1 cellular context compared by ENCODE assay signal in the genomic region with DNA sequence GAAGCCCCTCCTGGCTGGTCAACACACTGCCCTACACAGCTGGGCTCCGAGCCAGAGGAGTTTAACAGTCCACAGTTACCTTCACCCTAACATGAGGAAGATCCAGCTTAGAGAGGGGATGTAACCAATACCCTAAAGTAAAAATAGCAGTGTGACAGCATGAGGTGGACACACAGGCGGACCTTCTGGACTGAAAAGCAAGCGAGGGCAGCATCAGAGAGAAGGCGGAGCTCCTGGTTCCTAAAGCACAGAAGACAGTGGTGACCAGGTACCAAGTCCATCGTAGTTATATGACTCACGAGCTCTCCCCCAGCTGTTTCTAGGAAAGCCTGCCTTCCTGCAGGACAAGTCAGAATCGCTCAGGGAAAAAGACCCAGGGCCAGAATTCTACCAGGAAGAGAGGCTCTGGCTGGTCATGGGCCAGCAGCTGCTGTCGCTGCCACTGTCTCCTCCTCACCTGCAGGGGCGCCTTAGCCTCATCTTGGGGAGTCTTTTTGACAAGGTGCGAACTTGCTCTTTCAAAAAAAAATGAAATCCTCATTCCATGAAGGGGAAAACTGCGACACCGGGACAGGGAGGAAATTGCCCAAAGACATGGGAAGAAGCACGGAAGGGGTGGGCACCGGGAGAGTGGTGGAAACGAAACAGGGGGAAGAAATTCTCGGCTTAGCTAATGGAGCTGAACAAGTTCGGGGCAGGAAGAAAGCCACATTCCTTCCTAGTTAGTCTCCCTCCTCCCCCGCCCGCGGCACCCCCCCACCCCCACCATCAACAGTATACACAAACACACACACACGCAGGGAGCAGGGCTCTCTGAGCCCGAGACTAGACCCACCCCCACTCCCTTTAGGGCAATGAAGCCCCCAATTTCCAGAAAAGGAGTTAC.
TF ChIP-seq lines count a peak whose summit lies in the region.

No MANE protein-coding gene starts in this region.

TF ChIP-seq in K562, 482 proteins besides CTCF, POLR2A, EP300 and RAD21 (continued from another document and continues in another):
- TF ChIP-seq, protein P1, sequence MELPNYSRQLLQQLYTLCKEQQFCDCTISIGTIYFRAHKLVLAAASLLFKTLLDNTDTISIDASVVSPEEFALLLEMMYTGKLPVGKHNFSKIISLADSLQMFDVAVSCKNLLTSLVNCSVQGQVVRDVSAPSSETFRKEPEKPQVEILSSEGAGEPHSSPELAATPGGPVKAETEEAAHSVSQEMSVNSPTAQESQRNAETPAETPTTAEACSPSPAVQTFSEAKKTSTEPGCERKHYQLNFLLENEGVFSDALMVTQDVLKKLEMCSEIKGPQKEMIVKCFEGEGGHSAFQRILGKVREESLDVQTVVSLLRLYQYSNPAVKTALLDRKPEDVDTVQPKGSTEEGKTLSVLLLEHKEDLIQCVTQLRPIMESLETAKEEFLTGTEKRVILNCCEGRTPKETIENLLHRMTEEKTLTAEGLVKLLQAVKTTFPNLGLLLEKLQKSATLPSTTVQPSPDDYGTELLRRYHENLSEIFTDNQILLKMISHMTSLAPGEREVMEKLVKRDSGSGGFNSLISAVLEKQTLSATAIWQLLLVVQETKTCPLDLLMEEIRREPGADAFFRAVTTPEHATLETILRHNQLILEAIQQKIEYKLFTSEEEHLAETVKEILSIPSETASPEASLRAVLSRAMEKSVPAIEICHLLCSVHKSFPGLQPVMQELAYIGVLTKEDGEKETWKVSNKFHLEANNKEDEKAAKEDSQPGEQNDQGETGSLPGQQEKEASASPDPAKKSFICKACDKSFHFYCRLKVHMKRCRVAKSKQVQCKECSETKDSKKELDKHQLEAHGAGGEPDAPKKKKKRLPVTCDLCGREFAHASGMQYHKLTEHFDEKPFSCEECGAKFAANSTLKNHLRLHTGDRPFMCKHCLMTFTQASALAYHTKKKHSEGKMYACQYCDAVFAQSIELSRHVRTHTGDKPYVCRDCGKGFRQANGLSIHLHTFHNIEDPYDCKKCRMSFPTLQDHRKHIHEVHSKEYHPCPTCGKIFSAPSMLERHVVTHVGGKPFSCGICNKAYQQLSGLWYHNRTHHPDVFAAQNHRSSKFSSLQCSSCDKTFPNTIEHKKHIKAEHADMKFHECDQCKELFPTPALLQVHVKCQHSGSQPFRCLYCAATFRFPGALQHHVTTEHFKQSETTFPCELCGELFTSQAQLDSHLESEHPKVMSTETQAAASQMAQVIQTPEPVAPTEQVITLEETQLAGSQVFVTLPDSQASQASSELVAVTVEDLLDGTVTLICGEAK (IDR thresholded peaks at IDR 0.05) = no peak
- TF ChIP-seq, protein P1 (CRISPR knock-in tag; IDR thresholded peaks at IDR 0.05) = no peak
- TF ChIP-seq SMAD4 (CRISPR knock-in tag; conservative IDR thresholded peaks at IDR 0.05) (no peak), MCM2 (IDR thresholded peaks at IDR 0.05; ENCODE audit: low read depth) (no peak), YBX1 (IDR thresholded peaks at IDR 0.05) (no peak), TAF7 (tag; IDR thresholded peaks at IDR 0.05) (no peak), SMARCB1 (IDR thresholded peaks at IDR 0.05; ENCODE audit: insufficient read length, low read depth) (no peak), SETDB1 (IDR thresholded peaks at IDR 0.05; ENCODE audit: low read length) (no peak), LARP7 (IDR thresholded peaks at IDR 0.05) (no peak), TOE1 (IDR thresholded peaks at IDR 0.05; ENCODE audit: borderline replicate concordance) (0 out of 2 replicates have a peak, but pooled peaks have one; percentile 12), TOE1 (CRISPR knock-in tag; IDR thresholded peaks at IDR 0.05; ENCODE audit: borderline replicate concordance, low read depth) (no peak), ZNF140 (CRISPR knock-in tag; IDR thresholded peaks at IDR 0.05) (no peak), MTF1 (CRISPR knock-in tag; IDR thresholded peaks at IDR 0.05; ENCODE audit: borderline replicate concordance) (no peak), CREB1 (IDR thresholded peaks at IDR 0.05) (no peak), CREB1 (CRISPR knock-in tag; IDR thresholded peaks at IDR 0.05) (no peak), JUND (IDR thresholded peaks at IDR 0.05; ENCODE audit: borderline replicate concordance, low read depth, low read length) (peak; percentile 51; the same call in 1 of the 2 replicates), JUND (tag; IDR thresholded peaks at IDR 0.05; ENCODE audit: borderline replicate concordance, low read depth, low read length) (no peak), ZNF41 (CRISPR knock-in tag; conservative IDR thresholded peaks at IDR 0.05) (no peak), ZNF217 (CRISPR knock-in tag; IDR thresholded peaks at IDR 0.05) (no peak), GTF2F1 (IDR thresholded peaks at IDR 0.05; ENCODE audit: low read depth, low read length) (no peak), ZNF766 (CRISPR knock-in tag; conservative IDR thresholded peaks at IDR 0.05) (no peak), NCOR1 (IDR thresholded peaks at IDR 0.05) (no peak), ZFP30 (CRISPR knock-in tag; IDR thresholded peaks at IDR 0.05; ENCODE audit: borderline replicate concordance) (no peak), SMARCA4 (IDR thresholded peaks at IDR 0.05) (0 out of 2 replicates have a peak, but pooled peaks have one; percentile 63), NUFIP1 (IDR thresholded peaks at IDR 0.05; ENCODE audit: partially characterized antibody) (no peak), SMAD3 (CRISPR knock-in tag; conservative IDR thresholded peaks at IDR 0.05) (no peak), OTX1 (CRISPR knock-in tag; IDR thresholded peaks at IDR 0.05) (no peak), NFXL1 (CRISPR knock-in tag; IDR thresholded peaks at IDR 0.05) (no peak), MTA3 (IDR thresholded peaks at IDR 0.05; ENCODE audit: borderline replicate concordance) (no peak; the same call in 1 of the 2 replicates)
- TF ChIP-seq, protein P2, sequence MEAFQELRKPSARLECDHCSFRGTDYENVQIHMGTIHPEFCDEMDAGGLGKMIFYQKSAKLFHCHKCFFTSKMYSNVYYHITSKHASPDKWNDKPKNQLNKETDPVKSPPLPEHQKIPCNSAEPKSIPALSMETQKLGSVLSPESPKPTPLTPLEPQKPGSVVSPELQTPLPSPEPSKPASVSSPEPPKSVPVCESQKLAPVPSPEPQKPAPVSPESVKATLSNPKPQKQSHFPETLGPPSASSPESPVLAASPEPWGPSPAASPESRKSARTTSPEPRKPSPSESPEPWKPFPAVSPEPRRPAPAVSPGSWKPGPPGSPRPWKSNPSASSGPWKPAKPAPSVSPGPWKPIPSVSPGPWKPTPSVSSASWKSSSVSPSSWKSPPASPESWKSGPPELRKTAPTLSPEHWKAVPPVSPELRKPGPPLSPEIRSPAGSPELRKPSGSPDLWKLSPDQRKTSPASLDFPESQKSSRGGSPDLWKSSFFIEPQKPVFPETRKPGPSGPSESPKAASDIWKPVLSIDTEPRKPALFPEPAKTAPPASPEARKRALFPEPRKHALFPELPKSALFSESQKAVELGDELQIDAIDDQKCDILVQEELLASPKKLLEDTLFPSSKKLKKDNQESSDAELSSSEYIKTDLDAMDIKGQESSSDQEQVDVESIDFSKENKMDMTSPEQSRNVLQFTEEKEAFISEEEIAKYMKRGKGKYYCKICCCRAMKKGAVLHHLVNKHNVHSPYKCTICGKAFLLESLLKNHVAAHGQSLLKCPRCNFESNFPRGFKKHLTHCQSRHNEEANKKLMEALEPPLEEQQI (IDR thresholded peaks at IDR 0.05) = no peak
- TF ChIP-seq, protein P3, sequence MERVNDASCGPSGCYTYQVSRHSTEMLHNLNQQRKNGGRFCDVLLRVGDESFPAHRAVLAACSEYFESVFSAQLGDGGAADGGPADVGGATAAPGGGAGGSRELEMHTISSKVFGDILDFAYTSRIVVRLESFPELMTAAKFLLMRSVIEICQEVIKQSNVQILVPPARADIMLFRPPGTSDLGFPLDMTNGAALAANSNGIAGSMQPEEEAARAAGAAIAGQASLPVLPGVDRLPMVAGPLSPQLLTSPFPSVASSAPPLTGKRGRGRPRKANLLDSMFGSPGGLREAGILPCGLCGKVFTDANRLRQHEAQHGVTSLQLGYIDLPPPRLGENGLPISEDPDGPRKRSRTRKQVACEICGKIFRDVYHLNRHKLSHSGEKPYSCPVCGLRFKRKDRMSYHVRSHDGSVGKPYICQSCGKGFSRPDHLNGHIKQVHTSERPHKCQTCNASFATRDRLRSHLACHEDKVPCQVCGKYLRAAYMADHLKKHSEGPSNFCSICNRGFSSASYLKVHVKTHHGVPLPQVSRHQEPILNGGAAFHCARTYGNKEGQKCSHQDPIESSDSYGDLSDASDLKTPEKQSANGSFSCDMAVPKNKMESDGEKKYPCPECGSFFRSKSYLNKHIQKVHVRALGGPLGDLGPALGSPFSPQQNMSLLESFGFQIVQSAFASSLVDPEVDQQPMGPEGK (CRISPR knock-in tag; IDR thresholded peaks at IDR 0.05; ENCODE audit: borderline replicate concordance) = no peak
- TF ChIP-seq, protein P4, sequence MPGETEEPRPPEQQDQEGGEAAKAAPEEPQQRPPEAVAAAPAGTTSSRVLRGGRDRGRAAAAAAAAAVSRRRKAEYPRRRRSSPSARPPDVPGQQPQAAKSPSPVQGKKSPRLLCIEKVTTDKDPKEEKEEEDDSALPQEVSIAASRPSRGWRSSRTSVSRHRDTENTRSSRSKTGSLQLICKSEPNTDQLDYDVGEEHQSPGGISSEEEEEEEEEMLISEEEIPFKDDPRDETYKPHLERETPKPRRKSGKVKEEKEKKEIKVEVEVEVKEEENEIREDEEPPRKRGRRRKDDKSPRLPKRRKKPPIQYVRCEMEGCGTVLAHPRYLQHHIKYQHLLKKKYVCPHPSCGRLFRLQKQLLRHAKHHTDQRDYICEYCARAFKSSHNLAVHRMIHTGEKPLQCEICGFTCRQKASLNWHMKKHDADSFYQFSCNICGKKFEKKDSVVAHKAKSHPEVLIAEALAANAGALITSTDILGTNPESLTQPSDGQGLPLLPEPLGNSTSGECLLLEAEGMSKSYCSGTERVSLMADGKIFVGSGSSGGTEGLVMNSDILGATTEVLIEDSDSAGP (CRISPR knock-in tag; IDR thresholded peaks at IDR 0.05) = no peak
- TF ChIP-seq, protein P5, sequence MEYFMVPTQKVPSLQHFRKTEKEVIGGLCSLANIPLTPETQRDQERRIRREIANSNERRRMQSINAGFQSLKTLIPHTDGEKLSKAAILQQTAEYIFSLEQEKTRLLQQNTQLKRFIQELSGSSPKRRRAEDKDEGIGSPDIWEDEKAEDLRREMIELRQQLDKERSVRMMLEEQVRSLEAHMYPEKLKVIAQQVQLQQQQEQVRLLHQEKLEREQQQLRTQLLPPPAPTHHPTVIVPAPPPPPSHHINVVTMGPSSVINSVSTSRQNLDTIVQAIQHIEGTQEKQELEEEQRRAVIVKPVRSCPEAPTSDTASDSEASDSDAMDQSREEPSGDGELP (CRISPR knock-in tag; IDR thresholded peaks at IDR 0.05; ENCODE audit: borderline replicate concordance) = peak; percentile 91
- TF ChIP-seq, protein P6, sequence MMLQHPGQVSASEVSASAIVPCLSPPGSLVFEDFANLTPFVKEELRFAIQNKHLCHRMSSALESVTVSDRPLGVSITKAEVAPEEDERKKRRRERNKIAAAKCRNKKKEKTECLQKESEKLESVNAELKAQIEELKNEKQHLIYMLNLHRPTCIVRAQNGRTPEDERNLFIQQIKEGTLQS (IDR thresholded peaks at IDR 0.05) = 0 out of 2 replicates have a peak, but pooled peaks have one; percentile 31
- TF ChIP-seq, protein P6 (CRISPR knock-in tag; conservative IDR thresholded peaks at IDR 0.05) = no peak; the same call in 1 of the 2 replicates
- TF ChIP-seq, protein P7, sequence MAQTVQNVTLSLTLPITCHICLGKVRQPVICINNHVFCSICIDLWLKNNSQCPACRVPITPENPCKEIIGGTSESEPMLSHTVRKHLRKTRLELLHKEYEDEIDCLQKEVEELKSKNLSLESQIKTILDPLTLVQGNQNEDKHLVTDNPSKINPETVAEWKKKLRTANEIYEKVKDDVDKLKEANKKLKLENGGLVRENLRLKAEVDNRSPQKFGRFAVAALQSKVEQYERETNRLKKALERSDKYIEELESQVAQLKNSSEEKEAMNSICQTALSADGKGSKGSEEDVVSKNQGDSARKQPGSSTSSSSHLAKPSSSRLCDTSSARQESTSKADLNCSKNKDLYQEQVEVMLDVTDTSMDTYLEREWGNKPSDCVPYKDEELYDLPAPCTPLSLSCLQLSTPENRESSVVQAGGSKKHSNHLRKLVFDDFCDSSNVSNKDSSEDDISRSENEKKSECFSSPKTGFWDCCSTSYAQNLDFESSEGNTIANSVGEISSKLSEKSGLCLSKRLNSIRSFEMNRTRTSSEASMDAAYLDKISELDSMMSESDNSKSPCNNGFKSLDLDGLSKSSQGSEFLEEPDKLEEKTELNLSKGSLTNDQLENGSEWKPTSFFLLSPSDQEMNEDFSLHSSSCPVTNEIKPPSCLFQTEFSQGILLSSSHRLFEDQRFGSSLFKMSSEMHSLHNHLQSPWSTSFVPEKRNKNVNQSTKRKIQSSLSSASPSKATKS (CRISPR knock-in tag; IDR thresholded peaks at IDR 0.05) = no peak
- TF ChIP-seq, protein P8, sequence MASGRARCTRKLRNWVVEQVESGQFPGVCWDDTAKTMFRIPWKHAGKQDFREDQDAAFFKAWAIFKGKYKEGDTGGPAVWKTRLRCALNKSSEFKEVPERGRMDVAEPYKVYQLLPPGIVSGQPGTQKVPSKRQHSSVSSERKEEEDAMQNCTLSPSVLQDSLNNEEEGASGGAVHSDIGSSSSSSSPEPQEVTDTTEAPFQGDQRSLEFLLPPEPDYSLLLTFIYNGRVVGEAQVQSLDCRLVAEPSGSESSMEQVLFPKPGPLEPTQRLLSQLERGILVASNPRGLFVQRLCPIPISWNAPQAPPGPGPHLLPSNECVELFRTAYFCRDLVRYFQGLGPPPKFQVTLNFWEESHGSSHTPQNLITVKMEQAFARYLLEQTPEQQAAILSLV (tag; IDR thresholded peaks at IDR 0.05) = no peak
